In the genomic region with DNA sequence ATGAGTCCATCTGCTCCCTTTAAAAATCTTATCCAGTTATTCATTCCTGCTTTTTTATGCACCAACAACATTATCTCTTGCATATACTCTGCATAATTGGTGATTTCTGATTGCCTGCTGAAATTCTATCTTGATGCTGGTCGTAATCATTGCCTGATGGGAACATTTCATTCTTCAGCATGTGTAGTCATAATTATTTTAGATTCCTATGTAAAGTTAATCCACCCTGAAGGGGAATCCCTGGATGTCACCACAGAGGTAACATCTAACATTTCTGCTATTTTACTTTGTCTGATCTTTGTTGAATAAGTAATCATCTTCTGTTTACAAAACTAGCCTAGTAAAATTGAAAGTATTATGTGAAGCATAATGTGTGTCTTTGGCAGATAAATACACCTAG, we compare ENCODE assay signal across 23 cellular contexts.
"Had no signal": no experiment of that assay in that cellular context is flagged by ENCODE, and none has a peak within 500 bp of the region (broad histone marks: within the 10 kb centered on the region; RNA-seq: fewer than 3 reads in every experiment).

No MANE protein-coding gene starts in this region.

- H3K9me3 ChIP-seq: gastroesophageal sphincter, pancreas, thoracic aorta, transverse colon had no signal

- DNase-seq: dermis blood vessel endothelial cell; erythroblast; foreskin fibroblast; kidney; left cardiac atrium; left ventricle myocardium superior; mesendoderm; naive B cell; occipital lobe; pancreas; right cardiac atrium; stimulated activated CD4-positive, alpha-beta T cell treated with anti-CD3 and anti-CD28 coated beads, Interleukin-4, amount 100 ng/mL, for 1 hour; stimulated activated naive B cell treated with anti-CD40 and anti-IgM and Interleukin-4, amounts not matched to agents 10 μg/mL and 1 μg/mL and 100 μg/mL, for 72 hours; stimulated activated naive CD8-positive, alpha-beta T cell treated with anti-CD3 and anti-CD28 coated beads, Interleukin-15, amount 100 ng/mL, for 72 hours; substantia nigra; transverse colon had no signal

- H3K9me3 Mint-ChIP-seq: naive B cell; nephron; stimulated activated naive B cell treated with anti-CD40 and anti-IgM and Interleukin-4, amounts not matched to agents 10 μg/mL and 1 μg/mL and 100 μg/mL, for 72 hours; stimulated activated naive CD8-positive, alpha-beta T cell treated with anti-CD3 and anti-CD28 coated beads, Interleukin-15, amount 100 ng/mL, for 72 hours had no signal

- H3K4me1 ChIP-seq: pancreas had no signal

- H3K27ac Mint-ChIP-seq: naive B cell; nephron; progenitor cell of endocrine pancreas; stimulated activated naive B cell treated with anti-CD40 and anti-IgM and Interleukin-4, amounts not matched to agents 10 μg/mL and 1 μg/mL and 100 μg/mL, for 72 hours; stimulated activated naive CD8-positive, alpha-beta T cell treated with anti-CD3 and anti-CD28 coated beads, Interleukin-15, amount 100 ng/mL, for 72 hours had no signal

- H3K27ac ChIP-seq: gastroesophageal sphincter, pancreas, thoracic aorta, transverse colon had no signal

- H3K36me3 ChIP-seq: gastroesophageal sphincter, pancreas, thoracic aorta, transverse colon had no signal

- H3K4me3 ChIP-seq: gastroesophageal sphincter, lung, pancreas, smooth muscle cell, thoracic aorta, transverse colon had no signal

- H3K27me3 ChIP-seq: gastroesophageal sphincter, pancreas, transverse colon had no signal

- H3K4me1 Mint-ChIP-seq: naive B cell; stimulated activated naive B cell treated with anti-CD40 and anti-IgM and Interleukin-4, amounts not matched to agents 10 μg/mL and 1 μg/mL and 100 μg/mL, for 72 hours; stimulated activated naive CD8-positive, alpha-beta T cell treated with anti-CD3 and anti-CD28 coated beads, Interleukin-15, amount 100 ng/mL, for 72 hours had no signal

- H3K4me3 Mint-ChIP-seq: naive B cell; nephron; stimulated activated naive B cell treated with anti-CD40 and anti-IgM and Interleukin-4, amounts not matched to agents 10 μg/mL and 1 μg/mL and 100 μg/mL, for 72 hours; stimulated activated naive CD8-positive, alpha-beta T cell treated with anti-CD3 and anti-CD28 coated beads, Interleukin-15, amount 100 ng/mL, for 72 hours had no signal

- H3K27me3 Mint-ChIP-seq: naive B cell; progenitor cell of endocrine pancreas; stimulated activated naive B cell treated with anti-CD40 and anti-IgM and Interleukin-4, amounts not matched to agents 10 μg/mL and 1 μg/mL and 100 μg/mL, for 72 hours; stimulated activated naive CD8-positive, alpha-beta T cell treated with anti-CD3 and anti-CD28 coated beads, Interleukin-15, amount 100 ng/mL, for 72 hours had no signal

- FAIRE-seq: colon, kidney, pancreas had no signal

- H3K36me3 Mint-ChIP-seq: naive B cell; stimulated activated naive B cell treated with anti-CD40 and anti-IgM and Interleukin-4, amounts not matched to agents 10 μg/mL and 1 μg/mL and 100 μg/mL, for 72 hours had no signal
